Comparison of ENCODE assay signal across 26 cellular contexts in the genomic region with DNA sequence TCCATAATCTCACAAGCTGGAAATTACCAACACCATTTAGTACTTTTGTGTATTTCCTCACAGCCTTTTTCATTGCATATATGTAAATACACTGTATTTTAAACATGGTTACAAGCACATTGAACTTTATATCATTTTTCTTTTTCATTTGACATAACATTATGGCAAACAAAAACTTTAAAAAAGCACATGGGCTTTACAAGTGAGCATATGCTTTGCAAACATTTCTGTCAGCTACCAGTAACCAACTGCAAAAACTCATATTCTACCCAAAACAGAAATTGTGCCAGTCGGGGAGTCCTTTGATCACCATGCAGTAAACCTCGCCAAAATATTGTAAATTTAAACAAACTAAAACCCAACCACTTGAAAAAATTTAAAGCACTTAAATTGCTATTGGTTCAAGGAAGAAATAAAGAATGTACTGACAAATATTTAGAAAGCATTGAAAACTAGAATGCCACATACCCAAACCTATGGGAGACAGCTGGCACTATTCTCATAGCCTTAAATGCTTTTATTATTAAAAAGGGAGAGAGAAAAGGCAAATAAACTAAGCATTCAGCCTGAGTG. TPM values are rescaled to one million over a fixed set of nuclear protein-coding genes. Genes with fewer than 3 reads are reported as not detected.
DNase-seq lines count a peak whose midpoint lies in the region; ATAC-seq, FAIRE-seq and TF ChIP-seq lines count a peak whose summit lies in the region.
"Had no signal": no experiment of that assay in that cellular context is flagged by ENCODE, and none has a peak within 500 bp of the region (broad histone marks: within the 10 kb centered on the region; RNA-seq: fewer than 3 reads in every experiment).

No MANE protein-coding gene starts in this region.

- no peaks in the 10 kb centered on the region for H3K27me3 Mint-ChIP-seq in dendritic cell treated with granulocyte-macrophage colony-stimulating factor and Interleukin-4, amounts not matched to agents 40 ng/mL and 50 ng/mL, for 4 days
- H3K27me3 Mint-ChIP-seq: B cell; CD4-positive, CD25-positive, alpha-beta regulatory T cell had no signal

- no peak overlapping the region for H2BK15ac ChIP-seq in mesenchymal stem cell (ENCODE audit: low read depth, poor library complexity, severe bottlenecking)

- peak overlapping the region; percentile 23 to 94 (median 59); a peak in 20 of 22 replicates for H3K4me2 ChIP-seq in BLaER1 treated with 17β-estradiol and CSF1 and Interleukin-3, amounts not matched to agents 10 nM and 100 nM
- H3K4me2 ChIP-seq in Loucy (ENCODE audit: low read depth, low read length, poor library complexity, severe bottlenecking) (no peak overlapping the region), mesenchymal stem cell (ENCODE audit: low read length, poor library complexity, severe bottlenecking) (no peak overlapping the region)
- H3K4me2 ChIP-seq: A549 had no signal

- H3K18ac ChIP-seq in mesenchymal stem cell (ENCODE audit: low read depth in 1 of 2, low read length in 2 of 2) = no peak overlapping the region

- FAIRE-seq in pancreas (lab: Jason Lieb, UNC) = no peak
- FAIRE-seq: A549, RCC 7860 had no signal

- H2AK5ac ChIP-seq in mesenchymal stem cell (ENCODE audit: low read length, severe bottlenecking) = no peak overlapping the region

- peak overlapping the region; percentile 58 for H3K27ac Mint-ChIP-seq in dendritic cell treated with granulocyte-macrophage colony-stimulating factor and Interleukin-4, amounts not matched to agents 40 ng/mL and 50 ng/mL, for 4 days
- H3K27ac Mint-ChIP-seq: B cell, HFFc6 had no signal

- peaks cover 56% of the 10 kb centered on the region for H3K36me3 Mint-ChIP-seq in dendritic cell treated with granulocyte-macrophage colony-stimulating factor and Interleukin-4, amounts not matched to agents 40 ng/mL and 50 ng/mL, for 4 days (ENCODE audit: low read depth)

- H3K4me3 ChIP-seq in BLaER1 treated with 17β-estradiol and CSF1 and Interleukin-3, amounts not matched to agents 10 nM and 100 nM = no peak overlapping the region
- H3K4me3 ChIP-seq in Loucy (ENCODE audit: low read length, poor library complexity, severe bottlenecking) = no peak overlapping the region
- no peak overlapping the region for H3K4me3 ChIP-seq in pancreas
- no peak overlapping the region for H3K4me3 ChIP-seq in mesenchymal stem cell (ENCODE audit: insufficient read depth in 1 of 2, low read depth in 1 of 2, low read length in 2 of 2)
- H3K4me3 ChIP-seq: A549, GM23248, SJCRH30 had no signal

- no peaks in the 10 kb centered on the region for H3F3A ChIP-seq in Loucy (ENCODE audit: low read depth)

- WGBS in pancreas, 2 donors = 22 to 25% methylated on average over 2 of the region's 2 CpGs
- no CpG with 5 or more reads among the region's 2 CpGs for WGBS in mesenchymal stem cell

- H4K20me1 ChIP-seq in BLaER1 treated with 17β-estradiol and CSF1 and Interleukin-3, amounts not matched to agents 10 nM and 100 nM = peaks cover 0 to 22% (median 3%) of the 10 kb centered on the region in 11 experiments; a peak in 7 of 22 replicates
- no peaks in the 10 kb centered on the region for H4K20me1 ChIP-seq in Loucy (ENCODE audit: insufficient read depth, low read length, poor library complexity, severe bottlenecking)

- H3K79me2 ChIP-seq in Loucy (ENCODE audit: insufficient read depth, low read length) = peaks cover 38% of the 10 kb centered on the region; the same call in 1 of the 2 replicates

- peak in 1 of 4 donors; percentile 9 for ATAC-seq in pancreas
- ATAC-seq: A549 had no signal

- H3K27me3 ChIP-seq in BLaER1 treated with 17β-estradiol and CSF1 and Interleukin-3, amounts not matched to agents 10 nM and 100 nM = no peaks in the 10 kb centered on the region
- H3K27me3 ChIP-seq in Loucy (ENCODE audit: insufficient read depth, low read length, poor library complexity, severe bottlenecking) = no peaks in the 10 kb centered on the region
- H3K27me3 ChIP-seq in pancreas = no peaks in the 10 kb centered on the region
- H3K27me3 ChIP-seq in mesenchymal stem cell (ENCODE audit: control insufficient read depth in 1 of 2, insufficient read depth in 1 of 2, low read length in 2 of 2) = no peaks in the 10 kb centered on the region
- H3K27me3 ChIP-seq: SJCRH30 had no signal

- peaks cover 37% of the 10 kb centered on the region for H3K79me1 ChIP-seq in mesenchymal stem cell (replicated peaks; ENCODE audit: low read length, poor library complexity, severe bottlenecking)

- no peak for DNase-seq in pancreas
- no peak for DNase-seq in central memory CD4-positive, alpha-beta T cell
- DNase-seq in activated CD4-positive, alpha-beta T cell treated with anti-CD3 and anti-CD28 coated beads for 1 hour = no peak
- no peak for DNase-seq in mesenchymal stem cell
- DNase-seq: Caco-2; CD4-positive, CD25-positive, alpha-beta regulatory T cell; DMS 273 treated with DMSO at 0.1 percent for 48 hours; DMS79 treated with DMSO at 0.1 percent for 48 hours; GM23248; H9; HFFc6; KG1; MV-4-11; NCI-H1417 treated with DMSO at 0.1 percent for 48 hours; NCI-H187 treated with DMSO at 0.1 percent for 48 hours; NCI-H2171; NCI-H345; NCI-H524; NCI-H82; SJCRH30 had no signal

- H3K4me1 Mint-ChIP-seq in dendritic cell treated with granulocyte-macrophage colony-stimulating factor and Interleukin-4, amounts not matched to agents 40 ng/mL and 50 ng/mL, for 4 days (ENCODE audit: low read depth) = peaks cover 81% of the 10 kb centered on the region

- peaks cover 70 to 100% (median 83%) of the 10 kb centered on the region in 10 experiments for H3K4me1 ChIP-seq in BLaER1 treated with 17β-estradiol and CSF1 and Interleukin-3, amounts not matched to agents 10 nM and 100 nM
- H3K4me1 ChIP-seq in Loucy (ENCODE audit: insufficient read depth, low read length, poor library complexity, severe bottlenecking) (peaks cover 28% of the 10 kb centered on the region), pancreas (peaks cover 24 to 48% (median 33%) of the 10 kb centered on the region in 3 donors), mesenchymal stem cell (ENCODE audit: control insufficient read depth, insufficient read depth, low read depth, low read length) (no peaks in the 10 kb centered on the region)
- H3K4me1 ChIP-seq: SJCRH30 had no signal

- no peak overlapping the region for H3K4me3 Mint-ChIP-seq in dendritic cell treated with granulocyte-macrophage colony-stimulating factor and Interleukin-4, amounts not matched to agents 40 ng/mL and 50 ng/mL, for 4 days
- H3K4me3 Mint-ChIP-seq: B cell; CD4-positive, CD25-positive, alpha-beta regulatory T cell; H9; HFFc6 had no signal

- H3K23ac ChIP-seq in mesenchymal stem cell (ENCODE audit: low read length in 2 of 2) = no peak overlapping the region

- no peaks in the 10 kb centered on the region for H3K9me2 ChIP-seq in Loucy (replicated peaks; ENCODE audit: low read depth, low read length)

- H2BK12ac ChIP-seq in mesenchymal stem cell (ENCODE audit: low read length in 2 of 2) = no peak overlapping the region

- H4K8ac ChIP-seq in mesenchymal stem cell (ENCODE audit: low read length) = no peak overlapping the region

- no peak overlapping the region for H2BK120ac ChIP-seq in mesenchymal stem cell (ENCODE audit: low read depth, low read length)

- peak overlapping the region in 4 of 11 experiments; percentile 5 to 25 (median 11); a peak in 4 of 22 replicates for H3K27ac ChIP-seq in BLaER1 treated with 17β-estradiol and CSF1 and Interleukin-3, amounts not matched to agents 10 nM and 100 nM
- H3K27ac ChIP-seq in pancreas (peak overlapping the region in 3 of 4 donors; percentile 40 to 56 (median 44)), mesenchymal stem cell (ENCODE audit: low read length, poor library complexity, severe bottlenecking) (no peak overlapping the region)
- H3K27ac ChIP-seq: A549, GM23248, SJCRH30 had no signal

- no peak overlapping the region; the same call in 1 of the 2 replicates for H2AFZ ChIP-seq in Loucy (ENCODE audit: low read length)
- no peak overlapping the region for H2AFZ ChIP-seq in mesenchymal stem cell (ENCODE audit: low read depth, low read length)
- H2AFZ ChIP-seq: GM23248 had no signal

- TF ChIP-seq CTCF in Loucy (conservative IDR thresholded peaks at IDR 0.05; ENCODE audit: low read length) = no peak
- TF ChIP-seq CTCF in pancreas (IDR thresholded peaks at IDR 0.05) = no peak

- H4K91ac ChIP-seq in mesenchymal stem cell (ENCODE audit: low read length) = no peak overlapping the region

- H3K4ac ChIP-seq in mesenchymal stem cell (ENCODE audit: low read depth in 1 of 2, low read length in 2 of 2) = no peak overlapping the region

- intact Hi-C loops in dendritic cell treated with granulocyte-macrophage colony-stimulating factor and Interleukin-4, amounts not matched to agents 40 ng/mL and 50 ng/mL, for 4 days (cut with micrococcal nuclease) = no loop called here
- intact Hi-C loops in pancreas (cut with DNase I) = no loop called here

- no peak overlapping the region for H3K14ac ChIP-seq in mesenchymal stem cell (ENCODE audit: low read length in 2 of 2)

- H3K9me3 Mint-ChIP-seq in dendritic cell treated with granulocyte-macrophage colony-stimulating factor and Interleukin-4, amounts not matched to agents 40 ng/mL and 50 ng/mL, for 4 days = no peaks in the 10 kb centered on the region
- H3K9me3 Mint-ChIP-seq: H9, HFFc6 had no signal

- H2BK5ac ChIP-seq in mesenchymal stem cell (ENCODE audit: low read depth, low read length, poor library complexity, severe bottlenecking) = no peak overlapping the region

- H3K9ac ChIP-seq in BLaER1 treated with 17β-estradiol and CSF1 and Interleukin-3, amounts not matched to agents 10 nM and 100 nM = peak overlapping the region in 6 of 11 experiments; percentile 9 to 64 (median 23); a peak in 9 of 22 replicates
- H3K9ac ChIP-seq in Loucy (ENCODE audit: low read depth, low read length, poor library complexity, severe bottlenecking) (peak overlapping the region; percentile 12), mesenchymal stem cell (ENCODE audit: low read length) (no peak overlapping the region)
- H3K9ac ChIP-seq: GM23248 had no signal

- H3K36me3 ChIP-seq in BLaER1 treated with 17β-estradiol and CSF1 and Interleukin-3, amounts not matched to agents 10 nM and 100 nM = peaks cover 6 to 51% (median 18%) of the 10 kb centered on the region in 11 experiments; a peak in 15 of 22 replicates
- H3K36me3 ChIP-seq in Loucy (ENCODE audit: insufficient read depth, low read length) (no peaks in the 10 kb centered on the region), pancreas (no peaks in the 10 kb centered on the region), mesenchymal stem cell (ENCODE audit: control insufficient read depth in 1 of 2, insufficient read depth in 2 of 2, low read depth in 1 of 2, low read length in 2 of 2) (peaks cover 0 to 12% of the 10 kb centered on the region in 2 experiments)
- H3K36me3 ChIP-seq: SJCRH30 had no signal

- H3K9me3 ChIP-seq in BLaER1 treated with 17β-estradiol and CSF1 and Interleukin-3, amounts not matched to agents 10 nM and 100 nM (replicated peaks in 1 of 11) = peaks cover 0 to 18% (median 16%) of the 10 kb centered on the region in 11 experiments; a peak in 17 of 22 replicates
- H3K9me3 ChIP-seq in Loucy (ENCODE audit: insufficient read depth, low read depth, low read length) (no peaks in the 10 kb centered on the region; the same call in 1 of the 2 replicates), pancreas (no peaks in the 10 kb centered on the region), mesenchymal stem cell (ENCODE audit: control insufficient read depth, low read length) (no peaks in the 10 kb centered on the region)
- H3K9me3 ChIP-seq: A549, Caco-2, SJCRH30 had no signal

RNA-seq across cellular contexts. Expression of a gene that starts 24.4 kb away (rescaled TPM):
- 100 to 1,000 TPM in 1 of 6 donors, 10 to 100 TPM in 5; 31.9 to 298 (median 36.4) TPM for total RNA-seq in pancreas
- polyA plus RNA-seq in pancreas = 100 to 1,000 TPM in 1 of 2 donors, 10 to 100 TPM in 1; 69.2 to 128 TPM
- polyA plus RNA-seq in mesenchymal stem cell (2013, experiment 1 of 2) = 23.3 TPM
- 23.3 TPM for polyA plus RNA-seq in mesenchymal stem cell (2013, experiment 2 of 2)

Comparison
In these comparisons a context has a peak if more than half of its experiments do, and no peak if none do; other contexts are left out.
1. H3K4me2 ChIP-seq: peak in BLaER1 treated with 17β-estradiol and CSF1 and Interleukin-3, amounts not matched to agents 10 nM and 100 nM (11 of 11); none in Loucy (single experiment) and mesenchymal stem cell (single experiment).